8 cellular contexts compared by ENCODE assay signal in genomic region chr5:140154710-140155381, GRCh38. TPM values are rescaled to one million over a fixed set of nuclear protein-coding genes. Genes with fewer than 3 reads are reported as not detected.
A peak's percentile ranks its signal among the peaks of the same experiment; 100 is the strongest.
DNase-seq lines count a peak whose midpoint lies in the region; ATAC-seq, FAIRE-seq and TF ChIP-seq lines count a peak whose summit lies in the region.
"Not testable (repeated sequence)": the region's sequence is repeated elsewhere in the genome, so short reads cannot be mapped to it uniquely, and the experiment has no call there.

No MANE protein-coding gene starts in this region.

- peak overlapping the region; percentile 39 for H2AK9ac ChIP-seq in IMR-90 (replicated peaks; ENCODE audit: low read depth, low read length, poor library complexity)

- not testable (repeated sequence) for H3K18ac ChIP-seq in IMR-90 (ENCODE audit: low read depth, low read length); trophoblast cell (ENCODE audit: low read length)

- not testable (repeated sequence) for H4K20me1 ChIP-seq in BLaER1; HCT116 (ENCODE audit: insufficient read depth); IMR-90 (ENCODE audit: insufficient read depth, low read length); HepG2 (ENCODE audit: insufficient read depth, low read length)

- not testable (repeated sequence) for H3K27me3 ChIP-seq in BLaER1; HCT116 (ENCODE audit: insufficient read depth, low read length); IMR-90 (ENCODE audit: control insufficient read depth, insufficient read depth, low read length); HepG2 (ENCODE audit: control insufficient read depth in 1 of 2, insufficient read depth in 2 of 2, low read length in 2 of 2); trophoblast cell (ENCODE audit: insufficient read depth, low read length)

- DNase-seq in HCT116 (ENCODE audit: low read depth, low spot score); IMR-90; MCF 10A (ENCODE audit: unreplicated experiment); HepG2 (ENCODE audit: low spot score); trophoblast cell: not testable (repeated sequence)
- peak; percentile 15 for DNase-seq in NCI-H748 (lab: John Stamatoyannopoulos, UW; ENCODE audit: unreplicated experiment)

- dilution Hi-C loops in IMR-90 (cut with HindIII; ENCODE audit: low sequenced_read_pairs, unreplicated experiment): not testable (repeated sequence)

- not testable (repeated sequence) for TF ChIP-seq RAD21 in HCT116 (IDR thresholded peaks at IDR 0.05; ENCODE audit: low read depth); IMR-90 (IDR thresholded peaks at IDR 0.05; ENCODE audit: low read length); HepG2 (CRISPR knock-in tag; IDR thresholded peaks at IDR 0.05)

- not testable (repeated sequence) for H4K5ac ChIP-seq in IMR-90 (ENCODE audit: low read depth, low read length)

- H3K27ac ChIP-seq in BLaER1: peak overlapping the region; percentile 87; the same call in 1 of the 2 replicates
- not testable (repeated sequence) for H3K27ac ChIP-seq in HCT116 (ENCODE audit: low read depth, low read length); IMR-90 (ENCODE audit: insufficient read depth, low read length); HepG2 (ENCODE audit: extremely low read length, insufficient read depth, low read length); trophoblast cell (ENCODE audit: low read depth, low read length)

- not testable (repeated sequence) for H3K9me2 ChIP-seq in HCT116 (ENCODE audit: insufficient read depth)

- not testable (repeated sequence) for H3K27me3 Mint-ChIP-seq in activated T-helper 17 cell treated with anti-CD3 and anti-CD28 coated beads, Interleukin-2, amount 50 U/mL, for 72 hours; MCF 10A (ENCODE audit: insufficient read depth, unreplicated experiment)

- not testable (repeated sequence) for ATAC-seq in HCT116; IMR-90 (ENCODE audit: low read depth); activated T-helper 17 cell treated with anti-CD3 and anti-CD28 coated beads, Interleukin-2, amount 50 U/mL, for 72 hours (replicated peaks); HepG2

- H3K36me3 Mint-ChIP-seq in activated T-helper 17 cell treated with anti-CD3 and anti-CD28 coated beads, Interleukin-2, amount 50 U/mL, for 72 hours (ENCODE audit: low read depth); MCF 10A (ENCODE audit: insufficient read depth, unreplicated experiment): not testable (repeated sequence)

- not testable (repeated sequence) for H2BK20ac ChIP-seq in IMR-90 (ENCODE audit: low read depth, low read length)

- H3K4me2 ChIP-seq in BLaER1: peak overlapping the region; percentile 97
- peak overlapping the region; percentile 19; the same call in 1 of the 2 replicates for H3K4me2 ChIP-seq in HCT116 (ENCODE audit: low read length)
- not testable (repeated sequence) for H3K4me2 ChIP-seq in IMR-90 (ENCODE audit: low read depth, low read length); HepG2 (ENCODE audit: low read depth, low read length); trophoblast cell (ENCODE audit: low read length)

- BruUV-seq in HCT116 (replicated peaks; lab: Mats Ljungman, UMichigan); IMR-90 (replicated peaks; lab: Mats Ljungman, UMichigan); MCF 10A (replicated peaks; lab: Mats Ljungman, UMichigan); HepG2 (replicated peaks; lab: Mats Ljungman, UMichigan): not testable (repeated sequence)

- H3K4me3 Mint-ChIP-seq in activated T-helper 17 cell treated with anti-CD3 and anti-CD28 coated beads, Interleukin-2, amount 50 U/mL, for 72 hours; MCF 10A (ENCODE audit: unreplicated experiment): not testable (repeated sequence)

- not testable (repeated sequence) for H3K9me1 ChIP-seq in IMR-90 (ENCODE audit: insufficient read depth, low read length)

- H2BK12ac ChIP-seq in trophoblast cell (ENCODE audit: low read length): not testable (repeated sequence)

- CTCF ChIA-PET in HCT116 (lab: Charles Lee) (interaction anchor here (0.7 to 2.1 kb wide), 7 partner anchors 9 to 380 kb away, joined by 3 to 8 read pairs (median 5); no protein-coding TSS in a partner anchor), IMR-90 (lab: Yijun Ruan, JAX) (interaction anchor here (0.7 to 1.0 kb wide), 3 partner anchors 9 to 47 kb away, joined by 3 to 5 read pairs (median 4); no protein-coding TSS in a partner anchor), MCF 10A (lab: Yijun Ruan, JAX) (interaction anchor here (0.6 to 10.2 kb wide), 19 partner anchors 8 to 367 kb away, joined by 3 to 215 read pairs (median 4); no protein-coding TSS in a partner anchor), HepG2 (lab: Yijun Ruan, JAX; ENCODE audit: low intra/inter-chr PET ratio, low total read pairs) (interaction anchor here (3.5 kb wide), 1 partner anchor 80 kb away, joined by 40 read pairs; no protein-coding TSS in a partner anchor)

- TF ChIP-seq CTCF in HCT116 (IDR thresholded peaks at IDR 0.05 in 2 of 3, conservative IDR thresholded peaks at IDR 0.05 in 1 of 3; ENCODE audit: borderline replicate concordance in 1 of 3, insufficient read depth in 1 of 3, low read depth in 2 of 3, low read length in 2 of 3); IMR-90 (conservative IDR thresholded peaks at IDR 0.05; ENCODE audit: low read depth, low read length); MCF 10A (IDR thresholded peaks at IDR 0.05; ENCODE audit: unreplicated experiment); HepG2 (CRISPR knock-in tag; IDR thresholded peaks at IDR 0.05): not testable (repeated sequence)

- H3K4me1 Mint-ChIP-seq in activated T-helper 17 cell treated with anti-CD3 and anti-CD28 coated beads, Interleukin-2, amount 50 U/mL, for 72 hours; MCF 10A (ENCODE audit: insufficient read depth, unreplicated experiment): not testable (repeated sequence)

- intact Hi-C loops in HCT116 (cut with micrococcal nuclease): loop anchor here (10.0 kb wide), 1 partner anchor 310 kb away; no protein-coding TSS in a partner anchor
- intact Hi-C loops in IMR-90 (cut with micrococcal nuclease): not testable (repeated sequence)
- intact Hi-C loops in MCF 10A (cut with micrococcal nuclease): loop anchor here (5.0 kb wide), 2 partner anchors 192 to 293 kb away; partner anchors contain the start of gene HBEGF
- intact Hi-C loops in HepG2 (cut with micrococcal nuclease; ENCODE audit: unreplicated experiment): loop anchor here (5.0 kb wide), 1 partner anchor 368 kb away; no protein-coding TSS in a partner anchor

- not testable (repeated sequence) for H3K36me3 ChIP-seq in BLaER1; HCT116 (ENCODE audit: control insufficient read depth in 1 of 2, insufficient read depth in 2 of 2, low read length in 2 of 2); IMR-90 (ENCODE audit: control insufficient read depth, insufficient read depth, low read length); HepG2 (replicated peaks in 1 of 2; ENCODE audit: control insufficient read depth in 1 of 2, insufficient read depth in 2 of 2, low read length in 2 of 2); trophoblast cell (ENCODE audit: control insufficient read depth in 1 of 2, insufficient read depth in 2 of 2, low read length in 2 of 2)

- not testable (repeated sequence) for FAIRE-seq in HepG2 (lab: Jason Lieb, UNC)

- H3K4ac ChIP-seq in IMR-90 (ENCODE audit: low read depth, low read length); trophoblast cell (ENCODE audit: low read depth, low read length): not testable (repeated sequence)

- not testable (repeated sequence) for TF ChIP-seq EP300 in HepG2 (IDR thresholded peaks at IDR 0.05; ENCODE audit: low read depth in 2 of 2, low read length in 2 of 2); HepG2 (CRISPR knock-in tag; IDR thresholded peaks at IDR 0.05; ENCODE audit: borderline replicate concordance)

- WGBS in IMR-90 (ENCODE audit: extremely low coverage in 2 of 2, insufficient read length in 1 of 2), 2 experiments: 82% methylated on average over 7 of the region's 21 CpGs; no CpG with 5 or more reads in 1 of the 2 experiments
- WGBS in HepG2 (ENCODE audit: low lambda C conversion rate): 89% methylated on average over 21 of the region's 21 CpGs
- WGBS in trophoblast cell (ENCODE audit: extremely low coverage, insufficient coverage, insufficient read length): no CpG with 5 or more reads among the region's 21 CpGs

- not testable (repeated sequence) for H2AK5ac ChIP-seq in IMR-90 (ENCODE audit: low read depth, low read length); trophoblast cell (ENCODE audit: low read length)

- in situ Hi-C loops in IMR-90 (cut with MboI; ENCODE audit: low sequenced_read_pairs): not testable (repeated sequence)
- in situ Hi-C loops in HepG2 (cut with HindIII; ENCODE audit: extremely low pct_ligation_motif_present, low pct_unique_long_range_greater_than_20kb): loop anchor here (5.0 kb wide), 1 partner anchor 83 kb away; no protein-coding TSS in a partner anchor

- H3K9ac ChIP-seq in BLaER1: peak overlapping the region; percentile 42; the same call in 1 of the 2 replicates
- not testable (repeated sequence) for H3K9ac ChIP-seq in HCT116 (ENCODE audit: low read length); IMR-90 (ENCODE audit: low read depth, low read length); HepG2 (ENCODE audit: insufficient read depth, low read depth, low read length); trophoblast cell (ENCODE audit: low read length)

- RAD21 ChIA-PET in HCT116 (lab: Charles Lee; ENCODE audit: low non-redundant PET in 1 of 2, low total read pairs in 2 of 2, uncharacterized antibody in 2 of 2, unreplicated experiment in 2 of 2): not testable (repeated sequence)

- H3K79me1 ChIP-seq in IMR-90 (ENCODE audit: low read depth in 1 of 2, low read length in 2 of 2); trophoblast cell (ENCODE audit: low read length): not testable (repeated sequence)

- H3K4me3 ChIP-seq in BLaER1; HCT116 (replicated peaks in 1 of 2; ENCODE audit: low read depth in 1 of 2, low read length in 2 of 2); IMR-90 (ENCODE audit: insufficient read depth, low read depth, low read length); HepG2 (replicated peaks in 1 of 3; ENCODE audit: insufficient read depth in 1 of 3, low read depth in 2 of 3, low read length in 3 of 3); trophoblast cell (ENCODE audit: low read depth, low read length): not testable (repeated sequence)

- not testable (repeated sequence) for H3K14ac ChIP-seq in IMR-90 (replicated peaks; ENCODE audit: low read depth, low read length); trophoblast cell (ENCODE audit: low read length)

- not testable (repeated sequence) for H3K9me3 Mint-ChIP-seq in activated T-helper 17 cell treated with anti-CD3 and anti-CD28 coated beads, Interleukin-2, amount 50 U/mL, for 72 hours; MCF 10A (ENCODE audit: unreplicated experiment)

- H4K91ac ChIP-seq in IMR-90 (ENCODE audit: insufficient read depth, low read depth, low read length): not testable (repeated sequence)
- peak overlapping the region; percentile 15 for H4K91ac ChIP-seq in trophoblast cell (ENCODE audit: low read depth, low read length)

- H2BK15ac ChIP-seq in IMR-90 (ENCODE audit: low read depth, low read length): not testable (repeated sequence)

- H3K9me3 ChIP-seq in BLaER1; HCT116 (ENCODE audit: control insufficient read depth in 1 of 2, insufficient read depth in 1 of 2, low read depth in 1 of 2, low read length in 2 of 2); IMR-90 (ENCODE audit: control insufficient read depth, insufficient read depth, low read length); HepG2 (ENCODE audit: low read length); trophoblast cell (ENCODE audit: insufficient read depth, low read depth, low read length): not testable (repeated sequence)

- H3K4me1 ChIP-seq in BLaER1 (peaks cover 67% of the 10 kb centered on the region), HCT116 (ENCODE audit: control insufficient read depth in 1 of 2, insufficient read depth in 2 of 2, low read length in 2 of 2) (peaks cover 6 to 22% of the 10 kb centered on the region in 2 experiments; a peak in 3 of 4 replicates), HepG2 (ENCODE audit: insufficient read depth, low read length) (peaks cover 28% of the 10 kb centered on the region), trophoblast cell (ENCODE audit: control insufficient read depth in 1 of 2, insufficient read depth in 2 of 2, low read length in 2 of 2) (peaks cover 13 to 33% of the 10 kb centered on the region in 2 experiments)
- H3K4me1 ChIP-seq in IMR-90 (ENCODE audit: control insufficient read depth, insufficient read depth, low read length): not testable (repeated sequence)

- H3K23ac ChIP-seq in IMR-90 (ENCODE audit: low read depth, low read length); trophoblast cell (ENCODE audit: low read length): not testable (repeated sequence)

- not testable (repeated sequence) for H4K12ac ChIP-seq in trophoblast cell (ENCODE audit: low read depth, low read length)

- H3K56ac ChIP-seq in IMR-90 (ENCODE audit: extremely low read depth, insufficient read depth, low read length): not testable (repeated sequence)

- H2BK5ac ChIP-seq in IMR-90 (ENCODE audit: low read depth, low read length, poor library complexity, severe bottlenecking); trophoblast cell (ENCODE audit: low read depth, low read length, poor library complexity): not testable (repeated sequence)

- TF ChIP-seq POLR2A in HCT116 (IDR thresholded peaks at IDR 0.05; ENCODE audit: borderline replicate concordance, extremely low read depth, insufficient read depth, insufficient read length); IMR-90 (IDR thresholded peaks at IDR 0.05; ENCODE audit: low read depth, low read length); HepG2 (IDR thresholded peaks at IDR 0.05; ENCODE audit: insufficient read depth in 1 of 2, low read depth in 2 of 2, low read length in 2 of 2): not testable (repeated sequence)

- not testable (repeated sequence) for H3K79me2 ChIP-seq in HCT116 (ENCODE audit: insufficient read depth, low read length); HepG2 (ENCODE audit: insufficient read depth, low read length); trophoblast cell (ENCODE audit: control insufficient read depth, insufficient read depth, low read length, poor library complexity)

- not testable (repeated sequence) for H2BK120ac ChIP-seq in IMR-90 (ENCODE audit: low read depth, low read length); trophoblast cell (ENCODE audit: insufficient read depth, low read length, poor library complexity)

- H4K8ac ChIP-seq in IMR-90 (ENCODE audit: low read depth in 2 of 2, low read length in 2 of 2); trophoblast cell (ENCODE audit: low read depth, low read length): not testable (repeated sequence)

- POLR2A ChIA-PET in HCT116 (lab: Charles Lee); IMR-90 (lab: Charles Lee; ENCODE audit: unreplicated experiment); HepG2 (lab: Yijun Ruan, JAX): not testable (repeated sequence)
- POLR2A ChIA-PET in MCF 10A (lab: Yijun Ruan, JAX): interaction anchor here (0.6 to 1.8 kb wide), 6 partner anchors 18 to 367 kb away, joined by 3 to 8 read pairs (median 3); no protein-coding TSS in a partner anchor

- H3K27ac Mint-ChIP-seq in activated T-helper 17 cell treated with anti-CD3 and anti-CD28 coated beads, Interleukin-2, amount 50 U/mL, for 72 hours: peak overlapping the region; percentile 73
- H3K27ac Mint-ChIP-seq in MCF 10A (ENCODE audit: low read depth, unreplicated experiment): peak overlapping the region; percentile 49

- H2AFZ ChIP-seq in HCT116 (ENCODE audit: low read depth, low read length, poor library complexity, severe bottlenecking); IMR-90 (replicated peaks; ENCODE audit: low read length, poor library complexity); HepG2 (ENCODE audit: low read length); trophoblast cell (ENCODE audit: insufficient read depth, low read length, poor library complexity): not testable (repeated sequence)

RNA-seq across cellular contexts. Expression of gene CYSTM1, which starts 20.1 kb away (rescaled TPM):
- total RNA-seq in HCT116 (2021; ENCODE audit: unreplicated experiment) (56.0 TPM), IMR-90 (2012; rRNA removed) (6.7 and 7.3 TPM in 2 replicates), MCF 10A (2022) (59.4 and 105 TPM in 2 replicates), HepG2 (2016; rRNA removed; fragmentation: Illumina TruSeq; extraction: Trizol) (40.0 and 52.7 TPM in 2 replicates)
- polyA plus RNA-seq in HCT116 (2012): 92.6 and 95.7 TPM in 2 replicates
- polyA plus RNA-seq in IMR-90 (2012; rRNA removed) (15.0 and 16.3 TPM in 2 replicates), HepG2 (2011; rRNA removed) (73.4 and 85.0 TPM in 2 replicates)
- 19.3 and 25.4 TPM in 2 replicates for polyA plus RNA-seq in IMR-90 (2012; cell fraction: cytosol; rRNA removed)
- polyA plus RNA-seq in IMR-90 (2012; cell fraction: nucleus; rRNA removed; ENCODE audit: low replicate concordance): 3.4 and 8.3 TPM in 2 replicates
- 10 to 100 TPM; 11.3 to 11.9 TPM for total RNA-seq in activated T-helper 17 cell treated with anti-CD3 and anti-CD28 coated beads, Interleukin-2, amount 50 U/mL, for 72 hours
- total RNA-seq in HepG2 (2016; cell fraction: cytosol; rRNA removed; fragmentation: Illumina TruSeq; extraction: Trizol; ENCODE audit: low read depth): 16.3 and 21.9 TPM in 2 replicates
- 37.6 and 58.4 TPM in 2 replicates for total RNA-seq in HepG2 (2016; cell fraction: insoluble cytoplasmic fraction; rRNA removed; fragmentation: Illumina TruSeq; extraction: Trizol)
- total RNA-seq in HepG2 (2016; cell fraction: membrane; rRNA removed; fragmentation: Illumina TruSeq; extraction: Trizol): 15.0 and 21.9 TPM in 2 replicates
- total RNA-seq in HepG2 (2016; cell fraction: nucleus; rRNA removed; fragmentation: Illumina TruSeq; extraction: Trizol): 17.2 and 20.7 TPM in 2 replicates
- 80.7 and 95.8 TPM in 2 replicates for polyA plus RNA-seq in HepG2 (2011; cell fraction: cytosol; rRNA removed)
- polyA plus RNA-seq in HepG2 (2011; cell fraction: nucleus; rRNA removed): 17.5 and 23.1 TPM in 2 replicates
- 32.8 and 35.3 TPM in 2 replicates for polyA plus RNA-seq in HepG2 (2012)
- 23.1 and 29.4 TPM in 2 replicates for polyA plus RNA-seq in HepG2 (2016; cell fraction: cytosol; fragmentation: Illumina TruSeq; extraction: Trizol; ENCODE audit: low read depth)
- 83.1 and 90.8 TPM in 2 replicates for polyA plus RNA-seq in HepG2 (2016; cell fraction: insoluble cytoplasmic fraction; fragmentation: Illumina TruSeq; extraction: Trizol; ENCODE audit: low read depth)
- polyA plus RNA-seq in HepG2 (2016; cell fraction: membrane; fragmentation: Illumina TruSeq; extraction: Trizol; ENCODE audit: low read depth): 20.1 and 22.6 TPM in 2 replicates
- polyA plus RNA-seq in HepG2 (2016; cell fraction: nucleus; fragmentation: Illumina TruSeq; extraction: Trizol; ENCODE audit: insufficient read depth, low read depth): 32.0 and 35.2 TPM in 2 replicates
- 67.0 and 122 TPM in 2 replicates for polyA minus RNA-seq in HepG2 (2011; rRNA and poly(A)+ RNA removed; ENCODE audit: low replicate concordance)
- 18.4 and 25.9 TPM in 2 replicates for polyA minus RNA-seq in HepG2 (2011; cell fraction: cytosol; rRNA and poly(A)+ RNA removed)
- 12.2 and 14.5 TPM in 2 replicates for polyA minus RNA-seq in HepG2 (2011; cell fraction: nucleus; rRNA and poly(A)+ RNA removed)
- polyA plus RNA-seq in trophoblast cell (2013): 16.4 and 16.5 TPM in 2 replicates

RNA-seq across cellular contexts. Expression of gene IGIP, which starts 29.1 kb away (rescaled TPM):
- 5.2 TPM for total RNA-seq in HCT116 (2021; ENCODE audit: unreplicated experiment)
- polyA plus RNA-seq in HCT116 (2012): 1.4 and 2.4 TPM in 2 replicates
- 5.0 and 6.7 TPM in 2 replicates for total RNA-seq in IMR-90 (2012; rRNA removed)
- polyA plus RNA-seq in IMR-90 (2012; rRNA removed): 0.83 and 1.2 TPM in 2 replicates
- polyA plus RNA-seq in IMR-90 (2012; cell fraction: cytosol; rRNA removed): 0.16 and 0.32 TPM in 2 replicates
- 0.65 and 4.4 TPM in 2 replicates for polyA plus RNA-seq in IMR-90 (2012; cell fraction: nucleus; rRNA removed; ENCODE audit: low replicate concordance)
- 1 to 10 TPM; 2.4 to 6.7 TPM for total RNA-seq in activated T-helper 17 cell treated with anti-CD3 and anti-CD28 coated beads, Interleukin-2, amount 50 U/mL, for 72 hours
- 7.5 and 8.3 TPM in 2 replicates for total RNA-seq in MCF 10A (2022)
- total RNA-seq in HepG2 (2016; rRNA removed; fragmentation: Illumina TruSeq; extraction: Trizol): 2.1 and 2.4 TPM in 2 replicates
- 0.09 and 0.10 TPM in 2 replicates for total RNA-seq in HepG2 (2016; cell fraction: cytosol; rRNA removed; fragmentation: Illumina TruSeq; extraction: Trizol; ENCODE audit: low read depth)
- total RNA-seq in HepG2 (2016; cell fraction: insoluble cytoplasmic fraction; rRNA removed; fragmentation: Illumina TruSeq; extraction: Trizol): 1.8 and 2.2 TPM in 2 replicates
- total RNA-seq in HepG2 (2016; cell fraction: membrane; rRNA removed; fragmentation: Illumina TruSeq; extraction: Trizol): 0.34 and 0.59 TPM in 2 replicates
- total RNA-seq in HepG2 (2016; cell fraction: nucleus; rRNA removed; fragmentation: Illumina TruSeq; extraction: Trizol): 8.3 and 8.9 TPM in 2 replicates
- 1.4 and 1.7 TPM in 2 replicates for polyA plus RNA-seq in HepG2 (2011; rRNA removed)
- polyA plus RNA-seq in HepG2 (2011; cell fraction: cytosol; rRNA removed): 0.51 and 0.97 TPM in 2 replicates
- polyA plus RNA-seq in HepG2 (2011; cell fraction: nucleus; rRNA removed): 3.2 and 4.1 TPM in 2 replicates
- 3.6 TPM in 2 replicates for polyA plus RNA-seq in HepG2 (2012)
- polyA plus RNA-seq in HepG2 (2016; cell fraction: cytosol; fragmentation: Illumina TruSeq; extraction: Trizol; ENCODE audit: low read depth): 0.14 TPM in 1 of 2 replicates, not detected in the other
- polyA plus RNA-seq in HepG2 (2016; cell fraction: insoluble cytoplasmic fraction; fragmentation: Illumina TruSeq; extraction: Trizol; ENCODE audit: low read depth): 1.4 and 1.5 TPM in 2 replicates
- polyA plus RNA-seq in HepG2 (2016; cell fraction: membrane; fragmentation: Illumina TruSeq; extraction: Trizol; ENCODE audit: low read depth): 0.10 and 0.17 TPM in 2 replicates
- polyA plus RNA-seq in HepG2 (2016; cell fraction: nucleus; fragmentation: Illumina TruSeq; extraction: Trizol; ENCODE audit: insufficient read depth, low read depth): 4.7 and 5.2 TPM in 2 replicates
- 1.4 and 1.8 TPM in 2 replicates for polyA minus RNA-seq in HepG2 (2011; rRNA and poly(A)+ RNA removed; ENCODE audit: low replicate concordance)
- 1.4 and 1.7 TPM in 2 replicates for polyA minus RNA-seq in HepG2 (2011; cell fraction: cytosol; rRNA and poly(A)+ RNA removed)
- polyA minus RNA-seq in HepG2 (2011; cell fraction: nucleus; rRNA and poly(A)+ RNA removed): 11.8 and 12.3 TPM in 2 replicates
- polyA plus RNA-seq in trophoblast cell (2013): 0.51 and 0.53 TPM in 2 replicates

RNA-seq across cellular contexts. Expression of gene PURA, which starts 40.9 kb away (rescaled TPM):
- 15.2 TPM for total RNA-seq in HCT116 (2021; ENCODE audit: unreplicated experiment)
- polyA plus RNA-seq in HCT116 (2012): 3.9 and 5.3 TPM in 2 replicates
- total RNA-seq in IMR-90 (2012; rRNA removed): 5.6 and 13.9 TPM in 2 replicates
- 3.8 TPM in 2 replicates for polyA plus RNA-seq in IMR-90 (2012; rRNA removed)
- 2.7 and 5.0 TPM in 2 replicates for polyA plus RNA-seq in IMR-90 (2012; cell fraction: cytosol; rRNA removed)
- polyA plus RNA-seq in IMR-90 (2012; cell fraction: nucleus; rRNA removed; ENCODE audit: low replicate concordance): 3.0 and 3.1 TPM in 2 replicates
- total RNA-seq in activated T-helper 17 cell treated with anti-CD3 and anti-CD28 coated beads, Interleukin-2, amount 50 U/mL, for 72 hours: 10 to 100 TPM; 11.1 to 14.3 TPM
- 20.1 and 24.6 TPM in 2 replicates for total RNA-seq in MCF 10A (2022)
- 5.0 and 6.8 TPM in 2 replicates for total RNA-seq in HepG2 (2016; rRNA removed; fragmentation: Illumina TruSeq; extraction: Trizol)
- 0.30 and 0.97 TPM in 2 replicates for total RNA-seq in HepG2 (2016; cell fraction: cytosol; rRNA removed; fragmentation: Illumina TruSeq; extraction: Trizol; ENCODE audit: low read depth)
- total RNA-seq in HepG2 (2016; cell fraction: insoluble cytoplasmic fraction; rRNA removed; fragmentation: Illumina TruSeq; extraction: Trizol): 4.7 and 5.6 TPM in 2 replicates
- 2.4 and 2.5 TPM in 2 replicates for total RNA-seq in HepG2 (2016; cell fraction: membrane; rRNA removed; fragmentation: Illumina TruSeq; extraction: Trizol)
- 12.4 and 12.9 TPM in 2 replicates for total RNA-seq in HepG2 (2016; cell fraction: nucleus; rRNA removed; fragmentation: Illumina TruSeq; extraction: Trizol)
- polyA plus RNA-seq in HepG2 (2011; rRNA removed): 1.9 and 2.0 TPM in 2 replicates
- polyA plus RNA-seq in HepG2 (2011; cell fraction: cytosol; rRNA removed): 1.0 and 1.4 TPM in 2 replicates
- 2.3 and 2.9 TPM in 2 replicates for polyA plus RNA-seq in HepG2 (2011; cell fraction: nucleus; rRNA removed)
- 4.9 and 5.4 TPM in 2 replicates for polyA plus RNA-seq in HepG2 (2012)
- 0.85 and 1.1 TPM in 2 replicates for polyA plus RNA-seq in HepG2 (2016; cell fraction: cytosol; fragmentation: Illumina TruSeq; extraction: Trizol; ENCODE audit: low read depth)
- polyA plus RNA-seq in HepG2 (2016; cell fraction: insoluble cytoplasmic fraction; fragmentation: Illumina TruSeq; extraction: Trizol; ENCODE audit: low read depth): 5.5 and 6.1 TPM in 2 replicates
- 1.4 and 1.9 TPM in 2 replicates for polyA plus RNA-seq in HepG2 (2016; cell fraction: membrane; fragmentation: Illumina TruSeq; extraction: Trizol; ENCODE audit: low read depth)
- 6.2 and 7.4 TPM in 2 replicates for polyA plus RNA-seq in HepG2 (2016; cell fraction: nucleus; fragmentation: Illumina TruSeq; extraction: Trizol; ENCODE audit: insufficient read depth, low read depth)
- 2.9 and 3.8 TPM in 2 replicates for polyA minus RNA-seq in HepG2 (2011; rRNA and poly(A)+ RNA removed; ENCODE audit: low replicate concordance)
- 5.7 and 6.0 TPM in 2 replicates for polyA minus RNA-seq in HepG2 (2011; cell fraction: cytosol; rRNA and poly(A)+ RNA removed)
- 26.4 and 31.0 TPM in 2 replicates for polyA minus RNA-seq in HepG2 (2011; cell fraction: nucleus; rRNA and poly(A)+ RNA removed)
- 3.4 TPM in 2 replicates for polyA plus RNA-seq in trophoblast cell (2013)
